In genomic region chr19:1259873-1260748, GRCh38 we compare ENCODE assay signal across 8 cellular contexts. TPM values are rescaled to one million over a fixed set of nuclear protein-coding genes. Genes with fewer than 3 reads are reported as not detected.
DNase-seq lines count a peak whose midpoint lies in the region; ATAC-seq lines count a peak whose summit lies in the region.

No MANE protein-coding gene starts in this region.

- H3K27ac Mint-ChIP-seq in T-helper 17 cell = peak overlapping the region; percentile 96
- peak overlapping the region; percentile 90 for H3K27ac Mint-ChIP-seq in dendritic cell treated with granulocyte-macrophage colony-stimulating factor and Interleukin-4, amounts not matched to agents 40 ng/mL and 50 ng/mL, for 4 days
- H3K27ac Mint-ChIP-seq in naive thymus-derived CD4-positive, alpha-beta T cell = peak overlapping the region; percentile 92 to 98 (median 97)

- intact Hi-C loops in dendritic cell treated with granulocyte-macrophage colony-stimulating factor and Interleukin-4, amounts not matched to agents 40 ng/mL and 50 ng/mL, for 4 days (cut with micrococcal nuclease) = loop anchor here (1.0 kb wide), 1 partner anchor 8 kb away; no protein-coding TSS in a partner anchor
- intact Hi-C loops in naive thymus-derived CD4-positive, alpha-beta T cell (cut with micrococcal nuclease) = loop anchor here (1.0 to 10.0 kb wide), 3 partner anchors 11 to 595 kb away; partner anchors contain the start of gene FAM174C (in 1 of the 2)

- DNase-seq in ELR (ENCODE audit: low read depth) = peak; percentile 62
- DNase-seq in T-helper 17 cell = peak in 2 of 3 donors; percentile 42 to 50
- peak in 4 of 9 donors; percentile 34 to 72 (median 58) for DNase-seq in naive thymus-derived CD4-positive, alpha-beta T cell
- DNase-seq in NCI-H524 treated with DMSO at 0.1 percent for 48 hours (lab: John Stamatoyannopoulos, UW) = no peak
- no peak for DNase-seq in NCI-H1105 (lab: John Stamatoyannopoulos, UW)

- H3K27me3 ChIP-seq in naive thymus-derived CD4-positive, alpha-beta T cell (ENCODE audit: control insufficient read depth in 2 of 2, insufficient read depth in 2 of 2, low read length in 2 of 2) = no peaks in the 10 kb centered on the region

- POLR2A ChIA-PET in naive thymus-derived CD4-positive, alpha-beta T cell (lab: Charles Lee) = interaction anchor here (0.6 to 14.9 kb wide), 10 partner anchors 7 to 594 kb away, joined by 3 to 366 read pairs (median 6); partner anchors contain the start of genes ATP5F1D, CIRBP and FAM174C

- peak overlapping the region; percentile 73 for H3K4me3 ChIP-seq in naive thymus-derived CD4-positive, alpha-beta T cell (ENCODE audit: low read length)

- peaks cover 2% of the 10 kb centered on the region for H3K36me3 Mint-ChIP-seq in T-helper 17 cell (ENCODE audit: low read depth)
- peaks cover 42% of the 10 kb centered on the region for H3K36me3 Mint-ChIP-seq in dendritic cell treated with granulocyte-macrophage colony-stimulating factor and Interleukin-4, amounts not matched to agents 40 ng/mL and 50 ng/mL, for 4 days (ENCODE audit: low read depth)
- H3K36me3 Mint-ChIP-seq in naive thymus-derived CD4-positive, alpha-beta T cell = peaks cover 0 to 8% (median 4%) of the 10 kb centered on the region in 5 donors

- H3K9me3 Mint-ChIP-seq in dendritic cell treated with granulocyte-macrophage colony-stimulating factor and Interleukin-4, amounts not matched to agents 40 ng/mL and 50 ng/mL, for 4 days = no peaks in the 10 kb centered on the region
- no peaks in the 10 kb centered on the region for H3K9me3 Mint-ChIP-seq in naive thymus-derived CD4-positive, alpha-beta T cell

- peaks cover 10 to 29% (median 15%) of the 10 kb centered on the region in 3 experiments for H3K36me3 ChIP-seq in naive thymus-derived CD4-positive, alpha-beta T cell (ENCODE audit: control insufficient read depth in 2 of 3, insufficient read depth in 3 of 3, low read length in 3 of 3)

- H3K4me1 Mint-ChIP-seq in T-helper 17 cell = peaks cover 42% of the 10 kb centered on the region
- H3K4me1 Mint-ChIP-seq in dendritic cell treated with granulocyte-macrophage colony-stimulating factor and Interleukin-4, amounts not matched to agents 40 ng/mL and 50 ng/mL, for 4 days (ENCODE audit: low read depth) = peaks cover 79% of the 10 kb centered on the region
- peaks cover 32 to 62% (median 51%) of the 10 kb centered on the region in 7 donors for H3K4me1 Mint-ChIP-seq in naive thymus-derived CD4-positive, alpha-beta T cell

- ATAC-seq in HG02588 (IDR thresholded peaks at IDR 0.05; ENCODE audit: unreplicated experiment) (peak; percentile 0), T-helper 17 cell (peak; percentile 6), HG03097 (IDR thresholded peaks at IDR 0.05; ENCODE audit: low FRiP score, unreplicated experiment) (no peak)
- peak; percentile 28 for ATAC-seq in naive thymus-derived CD4-positive, alpha-beta T cell

- peak overlapping the region; percentile 94 for H3K4me3 Mint-ChIP-seq in T-helper 17 cell
- H3K4me3 Mint-ChIP-seq in dendritic cell treated with granulocyte-macrophage colony-stimulating factor and Interleukin-4, amounts not matched to agents 40 ng/mL and 50 ng/mL, for 4 days = peak overlapping the region; percentile 84
- peak overlapping the region; percentile 83 to 91 (median 88) for H3K4me3 Mint-ChIP-seq in naive thymus-derived CD4-positive, alpha-beta T cell

- H3K9me3 ChIP-seq in T-helper 17 cell (ENCODE audit: control insufficient read depth, low read length, poor library complexity, severe bottlenecking) = no peaks in the 10 kb centered on the region
- H3K9me3 ChIP-seq in naive thymus-derived CD4-positive, alpha-beta T cell (ENCODE audit: control insufficient read depth in 2 of 3, low read length in 3 of 3) = no peaks in the 10 kb centered on the region

- peak overlapping the region; percentile 99 for H3K27ac ChIP-seq in naive thymus-derived CD4-positive, alpha-beta T cell (ENCODE audit: low read depth, low read length)

- H3K27me3 Mint-ChIP-seq in T-helper 17 cell = no peaks in the 10 kb centered on the region
- peaks cover 2% of the 10 kb centered on the region for H3K27me3 Mint-ChIP-seq in dendritic cell treated with granulocyte-macrophage colony-stimulating factor and Interleukin-4, amounts not matched to agents 40 ng/mL and 50 ng/mL, for 4 days
- no peaks in the 10 kb centered on the region for H3K27me3 Mint-ChIP-seq in naive thymus-derived CD4-positive, alpha-beta T cell

- CTCF ChIA-PET in naive thymus-derived CD4-positive, alpha-beta T cell (lab: Charles Lee) = interaction anchor here (2.9 to 3.5 kb wide), 2 partner anchors 8 to 16 kb away, joined by 8 to 16 read pairs; partner anchors contain the start of gene CIRBP

- peaks cover 49 to 53% of the 10 kb centered on the region in 2 donors for H3K4me1 ChIP-seq in naive thymus-derived CD4-positive, alpha-beta T cell (ENCODE audit: control insufficient read depth in 2 of 2, insufficient read depth in 2 of 2, low read length in 2 of 2)

RNA-seq across cellular contexts. Expression of gene CIRBP, which starts 9.0 kb away (rescaled TPM):
- total RNA-seq in T-helper 17 cell = 100 to 1,000 TPM; 460 to 474 TPM
- 100 to 1,000 TPM; 237 to 629 (median 524) TPM for total RNA-seq in naive thymus-derived CD4-positive, alpha-beta T cell
- polyA plus RNA-seq in naive thymus-derived CD4-positive, alpha-beta T cell = 100 to 1,000 TPM; 233 to 247 TPM

RNA-seq across cellular contexts. Expression of gene MIDN, which starts 11.7 kb away (rescaled TPM):
- total RNA-seq in T-helper 17 cell = 100 to 1,000 TPM in 1 of 2 donors, 10 to 100 TPM in 1; 87.1 to 113 TPM
- 100 to 1,000 TPM in 2 of 5 experiments, 10 to 100 TPM in 3; 22.6 to 310 (median 78.1) TPM for total RNA-seq in naive thymus-derived CD4-positive, alpha-beta T cell
- polyA plus RNA-seq in naive thymus-derived CD4-positive, alpha-beta T cell = 1 to 10 TPM; 1.4 to 3.6 TPM

RNA-seq across cellular contexts. Expression of gene FAM174C, which starts 15.2 kb away (rescaled TPM):
- 10 to 100 TPM; 40.6 to 43.6 TPM for total RNA-seq in T-helper 17 cell
- 10 to 100 TPM; 31.7 to 57.3 (median 47.7) TPM for total RNA-seq in naive thymus-derived CD4-positive, alpha-beta T cell
- 10 to 100 TPM; 75.0 to 78.8 TPM for polyA plus RNA-seq in naive thymus-derived CD4-positive, alpha-beta T cell

RNA-seq across cellular contexts. Expression of gene ATP5F1D, which starts 18.6 kb away (rescaled TPM):
- 100 to 1,000 TPM; 104 to 115 TPM for total RNA-seq in T-helper 17 cell
- total RNA-seq in naive thymus-derived CD4-positive, alpha-beta T cell = 100 to 1,000 TPM in 3 of 5 experiments, 10 to 100 TPM in 2; 90.6 to 178 (median 102) TPM
- 100 to 1,000 TPM; 209 to 302 TPM for polyA plus RNA-seq in naive thymus-derived CD4-positive, alpha-beta T cell

RNA-seq across cellular contexts. Expression of gene CBARP, which starts 22.3 kb away (rescaled TPM):
- not detected for total RNA-seq in T-helper 17 cell
- under 1 TPM in 2 of 5 experiments, not detected in 3; 0.15 to 0.27 TPM for total RNA-seq in naive thymus-derived CD4-positive, alpha-beta T cell
- polyA plus RNA-seq in naive thymus-derived CD4-positive, alpha-beta T cell = not detected

Comparison
In these comparisons a context has a peak if more than half of its experiments do, and no peak if none do; other contexts are left out.
1. DNase-seq: peak in ELR (single experiment) and T-helper 17 cell (2 of 3); none in NCI-H524 treated with DMSO at 0.1 percent for 48 hours (single experiment) and NCI-H1105 (single experiment).
2. Peak in every context shown above with its lines, with median percentiles within 50 percentile points of each other: H3K27ac Mint-ChIP-seq and H3K4me3 Mint-ChIP-seq.